ENCODE assay signal across 8 cellular contexts in genomic region chr3:52277071-52277964, GRCh38. TPM values are rescaled to one million over a fixed set of nuclear protein-coding genes. Genes with fewer than 3 reads are reported as not detected.
A peak's percentile ranks its signal among the peaks of the same experiment; 100 is the strongest.
DNase-seq lines count a peak whose midpoint lies in the region; ATAC-seq, FAIRE-seq and TF ChIP-seq lines count a peak whose summit lies in the region.

No MANE protein-coding gene starts in this region.

- H3K27me3 Mint-ChIP-seq in activated CD8-positive, alpha-beta T cell treated with anti-CD3 and anti-CD28 coated beads for 36 hours, result no peaks in the 10 kb centered on the region

- H3K4me1 ChIP-seq in mesendoderm (ENCODE audit: control insufficient read depth, low read depth, low read length), result peaks cover 3% of the 10 kb centered on the region

- peaks cover 2% of the 10 kb centered on the region for H3K36me3 ChIP-seq in mesendoderm (ENCODE audit: control insufficient read depth, insufficient read depth, low read length)

- H4K5ac ChIP-seq in mesendoderm (ENCODE audit: low read length), result no peak overlapping the region

- H3K9ac ChIP-seq in mesendoderm (ENCODE audit: low read length), result peak overlapping the region; percentile 99

- H2BK120ac ChIP-seq in mesendoderm (ENCODE audit: low read depth, low read length), result no peak overlapping the region

- H2BK5ac ChIP-seq in mesendoderm (ENCODE audit: low read length), result no peak overlapping the region

- H3K4me2 ChIP-seq in mesendoderm (ENCODE audit: low read length), result peak overlapping the region; percentile 59

- POLR2A ChIA-PET in AG04449 (lab: Yijun Ruan, JAX), result interaction anchor here (1.0 to 2.3 kb wide), 5 partner anchors 10 to 37 kb away, joined by 5 to 10 read pairs (median 8); partner anchors contain the start of genes GLYCTK and PPM1M
- POLR2A ChIA-PET in activated CD8-positive, alpha-beta T cell treated with anti-CD3 and anti-CD28 coated beads for 36 hours (lab: Charles Lee), result interaction anchor here (0.6 to 31.0 kb wide), 13 partner anchors 8 to 285 kb away, joined by 3 to 949 read pairs (median 5); partner anchors contain the start of genes GLYCTK, PPM1M, TLR9 and TWF2

- H3K18ac ChIP-seq in mesendoderm (ENCODE audit: low read length), result peak overlapping the region; percentile 15

- no peak overlapping the region for H2AK5ac ChIP-seq in mesendoderm (ENCODE audit: low read length)

- WGBS in mesendoderm (ENCODE audit: extremely low coverage, insufficient coverage, low lambda C conversion rate), result no CpG with 5 or more reads among the region's 28 CpGs

- CTCF ChIA-PET in AG04449 (lab: Yijun Ruan, JAX), result interaction anchor here (0.7 to 27.0 kb wide), 12 partner anchors 10 to 58 kb away, joined by 3 to 498 read pairs (median 5); partner anchors contain the start of gene GLYCTK
- CTCF ChIA-PET in activated CD8-positive, alpha-beta T cell treated with anti-CD3 and anti-CD28 coated beads for 36 hours (lab: Charles Lee), result interaction anchor here (1.0 to 10.1 kb wide), 14 partner anchors 10 to 62 kb away, joined by 4 to 93 read pairs (median 6); partner anchors contain the start of genes GLYCTK, TLR9 and TWF2

- no peaks in the 10 kb centered on the region for H3K9me3 Mint-ChIP-seq in activated CD8-positive, alpha-beta T cell treated with anti-CD3 and anti-CD28 coated beads for 36 hours

- ATAC-seq in activated CD8-positive, alpha-beta T cell treated with anti-CD3 and anti-CD28 coated beads for 36 hours, result peak; percentile 37
- no peak for ATAC-seq in HG03196 (IDR thresholded peaks at IDR 0.05; ENCODE audit: unreplicated experiment)

- TF ChIP-seq CTCF in AG04449 (IDR thresholded peaks at IDR 0.05; ENCODE audit: insufficient read depth, low read length, missing control alignments), result no peak
- TF ChIP-seq CTCF in activated CD8-positive, alpha-beta T cell treated with anti-CD3 and anti-CD28 coated beads for 36 hours (IDR thresholded peaks at IDR 0.05), result no peak

- H3K79me2 ChIP-seq in mesendoderm (ENCODE audit: control insufficient read depth, insufficient read depth, low read length), result peaks cover 55% of the 10 kb centered on the region

- no peak overlapping the region for H2BK15ac ChIP-seq in mesendoderm (replicated peaks; ENCODE audit: low read depth)

- no peak overlapping the region for H3K23ac ChIP-seq in mesendoderm (ENCODE audit: low read length)

- intact Hi-C loops in activated CD8-positive, alpha-beta T cell treated with anti-CD3 and anti-CD28 coated beads for 36 hours (cut with micrococcal nuclease), result no loop called here

- H3K4ac ChIP-seq in mesendoderm (ENCODE audit: low read depth, low read length), result peak overlapping the region; percentile 91

- H4K8ac ChIP-seq in mesendoderm (ENCODE audit: low read depth, low read length), result no peak overlapping the region

- peak; percentile 89 for FAIRE-seq in GM19239 (lab: Jason Lieb, UNC)

- H3K79me1 ChIP-seq in mesendoderm (ENCODE audit: low read length), result peaks cover 4% of the 10 kb centered on the region

- H3K27ac Mint-ChIP-seq in activated CD8-positive, alpha-beta T cell treated with anti-CD3 and anti-CD28 coated beads for 36 hours, result peak overlapping the region; percentile 96

- DNase-seq in AG04449 (ENCODE audit: low read depth, low spot score) (no peak), GM19239 (ENCODE audit: insufficient read length, low spot score) (peak; percentile 47), NCI-H510A (lab: John Stamatoyannopoulos, UW) (peak; percentile 27), mesendoderm (peak; percentile 61)
- DNase-seq in activated CD8-positive, alpha-beta T cell treated with anti-CD3 and anti-CD28 coated beads for 36 hours, result peak; percentile 93
- DNase-seq in effector CD4-positive, alpha-beta T cell, result peak; percentile 48
- peak; percentile 55 for DNase-seq in stimulated activated CD8-positive, alpha-beta memory T cell treated with anti-CD3 and anti-CD28 coated beads, Interleukin-12 subunit alpha, Interleukin-12 subunit beta, amount 100 ng/mL, for 24 hours (ENCODE audit: extremely low read depth)

- no peaks in the 10 kb centered on the region for H3K27me3 ChIP-seq in mesendoderm (ENCODE audit: insufficient read depth, low read length, poor library complexity)

- H3K36me3 Mint-ChIP-seq in activated CD8-positive, alpha-beta T cell treated with anti-CD3 and anti-CD28 coated beads for 36 hours (ENCODE audit: low read depth), result peaks cover 73% of the 10 kb centered on the region

- peaks cover 50% of the 10 kb centered on the region for H3K4me1 Mint-ChIP-seq in activated CD8-positive, alpha-beta T cell treated with anti-CD3 and anti-CD28 coated beads for 36 hours (ENCODE audit: low read depth)

- no peak overlapping the region for H3K27ac ChIP-seq in mesendoderm (ENCODE audit: low read depth, low read length)

- peak overlapping the region; percentile 98 for H3K4me3 ChIP-seq in AG04449 (ENCODE audit: low read depth, low read length)
- peak overlapping the region; percentile 94 for H3K4me3 ChIP-seq in mesendoderm (ENCODE audit: low read length)

- H3K56ac ChIP-seq in mesendoderm (ENCODE audit: low read length), result peak overlapping the region; percentile 100

- H3K4me3 Mint-ChIP-seq in activated CD8-positive, alpha-beta T cell treated with anti-CD3 and anti-CD28 coated beads for 36 hours, result peak overlapping the region; percentile 99

RNA-seq across cellular contexts. Expression of gene WDR82, which starts 1.1 kb away (rescaled TPM):
- 100 to 1,000 TPM; 103 to 105 TPM for total RNA-seq in activated CD8-positive, alpha-beta T cell treated with anti-CD3 and anti-CD28 coated beads for 36 hours
- 39.2 TPM for polyA plus RNA-seq in mesendoderm (2013, experiment 1 of 2)
- polyA plus RNA-seq in mesendoderm (2013, experiment 2 of 2), result 38.6 TPM

RNA-seq across cellular contexts. Expression of gene GLYCTK, which starts 10.3 kb away (rescaled TPM):
- 10 to 100 TPM; 21.6 to 21.9 TPM for total RNA-seq in activated CD8-positive, alpha-beta T cell treated with anti-CD3 and anti-CD28 coated beads for 36 hours
- polyA plus RNA-seq in mesendoderm (2013, experiment 1 of 2), result 3.5 TPM
- polyA plus RNA-seq in mesendoderm (2013, experiment 2 of 2), result 3.3 TPM

RNA-seq across cellular contexts. Expression of gene PPM1M, which starts 31.8 kb away (rescaled TPM):
- 100 to 1,000 TPM in 1 of 2 experiments, 10 to 100 TPM in 1; 94.3 to 100 TPM for total RNA-seq in activated CD8-positive, alpha-beta T cell treated with anti-CD3 and anti-CD28 coated beads for 36 hours
- 2.1 TPM for polyA plus RNA-seq in mesendoderm (2013, experiment 1 of 2)
- polyA plus RNA-seq in mesendoderm (2013, experiment 2 of 2), result 1.8 TPM

RNA-seq across cellular contexts. Expression of gene TWF2, which starts 38.4 kb away (rescaled TPM):
- 100 to 1,000 TPM; 137 TPM for total RNA-seq in activated CD8-positive, alpha-beta T cell treated with anti-CD3 and anti-CD28 coated beads for 36 hours
- polyA plus RNA-seq in mesendoderm (2013, experiment 1 of 2), result 29.5 TPM
- 29.7 TPM for polyA plus RNA-seq in mesendoderm (2013, experiment 2 of 2)

RNA-seq across cellular contexts. Expression of gene DNAH1, which starts 38.8 kb away (rescaled TPM):
- total RNA-seq in activated CD8-positive, alpha-beta T cell treated with anti-CD3 and anti-CD28 coated beads for 36 hours, result 10 to 100 TPM in 1 of 2 experiments, 1 to 10 TPM in 1; 9.2 to 10.2 TPM
- polyA plus RNA-seq in mesendoderm (2013, experiment 1 of 2), result 0.04 TPM
- polyA plus RNA-seq in mesendoderm (2013, experiment 2 of 2), result 0.15 TPM
